ENCODE assay signal across 8 cellular contexts in genomic region chr12:56635539-56636117, GRCh38. TPM values are rescaled to one million over a fixed set of nuclear protein-coding genes. Genes with fewer than 3 reads are reported as not detected.
DNase-seq lines count a peak whose midpoint lies in the region; TF ChIP-seq lines count a peak whose summit lies in the region.

No MANE protein-coding gene starts in this region.

- peaks cover 62% of the 10 kb centered on the region for H3K4me1 ChIP-seq in BLaER1
- peaks cover 28% of the 10 kb centered on the region for H3K4me1 ChIP-seq in mammary epithelial cell (ENCODE audit: insufficient read depth, low read length)
- peaks cover 72% of the 10 kb centered on the region for H3K4me1 ChIP-seq in mononuclear cell (ENCODE audit: insufficient read depth, low read length)

- H3K4me3 ChIP-seq in BLaER1 (peak overlapping the region; percentile 87), NB4 (ENCODE audit: low read depth, low read length) (peak overlapping the region; percentile 65), mammary epithelial cell (replicated peaks in 1 of 3; ENCODE audit: insufficient read depth in 1 of 3, low read depth in 2 of 3, low read length in 3 of 3) (peak overlapping the region; percentile 68 to 85 (median 82)), mononuclear cell (ENCODE audit: low read length) (peak overlapping the region; percentile 65)

- TSS peak; percentile 18 for BruUV-seq in mammary epithelial cell (replicated peaks; lab: Mats Ljungman, UMichigan)

- H3K9ac ChIP-seq in BLaER1 (peak overlapping the region; percentile 87), mammary epithelial cell (ENCODE audit: insufficient read depth, low read length) (peak overlapping the region; percentile 85)

- peak overlapping the region; percentile 88 for H3K27ac ChIP-seq in BLaER1
- H3K27ac ChIP-seq in mammary epithelial cell (ENCODE audit: insufficient read depth, low read depth, low read length) = peak overlapping the region; percentile 85

- peak; percentile 54 for DNase-seq in NB4 (ENCODE audit: low read depth)
- no peak for DNase-seq in mammary epithelial cell
- DNase-seq in GM19238 (ENCODE audit: insufficient read length, low spot score) = no peak
- DNase-seq in AML-193 (lab: John Stamatoyannopoulos, UW) = no peak
- no peak for DNase-seq in NCI-H1930 (lab: John Stamatoyannopoulos, UW)
- no peak for DNase-seq in MV-4-11 (lab: John Stamatoyannopoulos, UW)

- H3K36me3 ChIP-seq in BLaER1 (peaks cover 35% of the 10 kb centered on the region), mammary epithelial cell (ENCODE audit: insufficient read depth, low read length) (peaks cover 16% of the 10 kb centered on the region)

- intact Hi-C loops in mammary epithelial cell (cut with micrococcal nuclease) = loop anchor here (1.0 to 10.0 kb wide), 7 partner anchors 41 to 349 kb away; partner anchors contain the start of genes NACA and PTGES3

- 0% methylated on average over 4 of the region's 11 CpGs for WGBS in mammary epithelial cell (ENCODE audit: low coverage, missing lambda C conversion rate)

- H3K9me3 ChIP-seq in BLaER1 = no peaks in the 10 kb centered on the region
- no peaks in the 10 kb centered on the region for H3K9me3 ChIP-seq in mammary epithelial cell (replicated peaks; ENCODE audit: insufficient read depth, low read length)
- no peaks in the 10 kb centered on the region for H3K9me3 ChIP-seq in mononuclear cell (ENCODE audit: low read depth, low read length)

- TF ChIP-seq CTCF in NB4 (IDR thresholded peaks at IDR 0.05; ENCODE audit: low read depth, low read length) (no peak), mammary epithelial cell (conservative IDR thresholded peaks at IDR 0.05 in 1 of 2, IDR thresholded peaks at IDR 0.05 in 1 of 2; ENCODE audit: extremely low read depth in 1 of 2, insufficient read depth in 1 of 2, low read depth in 1 of 2, low read length in 2 of 2) (no peak)

- in situ Hi-C loops in mammary epithelial cell (cut with MboI; ENCODE audit: low sequenced_read_pairs in 2 of 2) = loop anchor here in 1 of 2 donors (10.0 kb wide), 1 partner anchor 111 kb away; the partner anchor contains the start of gene RBMS2

- peak overlapping the region; percentile 74 for H2AFZ ChIP-seq in mammary epithelial cell (ENCODE audit: low read depth, low read length)

- H3K4me2 ChIP-seq in BLaER1 (peak overlapping the region; percentile 95), mammary epithelial cell (ENCODE audit: insufficient read depth, low read depth, low read length) (peak overlapping the region; percentile 86)

- H3K79me2 ChIP-seq in mammary epithelial cell (ENCODE audit: insufficient read depth, low read length) = peaks cover 67% of the 10 kb centered on the region

- CTCF ChIA-PET in mammary epithelial cell (lab: Charles Lee; ENCODE audit: low non-redundant PET) = interaction anchor here (0.5 to 0.6 kb wide), 2 partner anchors 42 to 372 kb away, joined by 3 to 4 read pairs; no protein-coding TSS in a partner anchor

- H3K27me3 ChIP-seq in BLaER1 (no peaks in the 10 kb centered on the region), mammary epithelial cell (ENCODE audit: insufficient read depth, low read length) (no peaks in the 10 kb centered on the region), mononuclear cell (ENCODE audit: insufficient read depth, low read length) (no peaks in the 10 kb centered on the region)

- H4K20me1 ChIP-seq in BLaER1 (peaks cover 69% of the 10 kb centered on the region), mammary epithelial cell (ENCODE audit: insufficient read depth, low read length) (no peaks in the 10 kb centered on the region)

- no peak for TF ChIP-seq POLR2A in NB4 (IDR thresholded peaks at IDR 0.05; ENCODE audit: extremely low read depth, insufficient read length)

- dilution Hi-C loops in mammary epithelial cell (cut with HindIII; ENCODE audit: low sequenced_read_pairs) = loop anchor here (5.0 kb wide), 3 partner anchors 37 to 208 kb away; no protein-coding TSS in a partner anchor

RNA-seq across cellular contexts. Expression of gene BAZ2A, which starts 5.5 kb away (rescaled TPM):
- total RNA-seq in mammary epithelial cell = 10 to 100 TPM; 41.7 to 89.3 TPM
- polyA plus RNA-seq in mammary epithelial cell = 43.8 TPM
- polyA minus RNA-seq in mammary epithelial cell = 120 TPM
- total RNA-seq in mononuclear cell = 156 TPM

RNA-seq across cellular contexts. Expression of gene ATP5F1B, which starts 10.2 kb away (rescaled TPM):
- total RNA-seq in mammary epithelial cell = 100 to 1,000 TPM; 374 to 617 TPM
- polyA plus RNA-seq in mammary epithelial cell = 1,026 TPM
- polyA minus RNA-seq in mammary epithelial cell = 1,503 TPM
- total RNA-seq in mononuclear cell = 253 TPM

RNA-seq across cellular contexts. Expression of gene PTGES3, which starts 52.5 kb away (rescaled TPM):
- total RNA-seq in mammary epithelial cell = 100 to 1,000 TPM in 1 of 2 donors, 10 to 100 TPM in 1; 63.5 to 197 TPM
- polyA plus RNA-seq in mammary epithelial cell = 85.2 TPM
- 76.3 TPM for polyA minus RNA-seq in mammary epithelial cell
- 78.4 TPM for total RNA-seq in mononuclear cell
